Comparison of ENCODE assay signal across 14 cellular contexts in the genomic region with DNA sequence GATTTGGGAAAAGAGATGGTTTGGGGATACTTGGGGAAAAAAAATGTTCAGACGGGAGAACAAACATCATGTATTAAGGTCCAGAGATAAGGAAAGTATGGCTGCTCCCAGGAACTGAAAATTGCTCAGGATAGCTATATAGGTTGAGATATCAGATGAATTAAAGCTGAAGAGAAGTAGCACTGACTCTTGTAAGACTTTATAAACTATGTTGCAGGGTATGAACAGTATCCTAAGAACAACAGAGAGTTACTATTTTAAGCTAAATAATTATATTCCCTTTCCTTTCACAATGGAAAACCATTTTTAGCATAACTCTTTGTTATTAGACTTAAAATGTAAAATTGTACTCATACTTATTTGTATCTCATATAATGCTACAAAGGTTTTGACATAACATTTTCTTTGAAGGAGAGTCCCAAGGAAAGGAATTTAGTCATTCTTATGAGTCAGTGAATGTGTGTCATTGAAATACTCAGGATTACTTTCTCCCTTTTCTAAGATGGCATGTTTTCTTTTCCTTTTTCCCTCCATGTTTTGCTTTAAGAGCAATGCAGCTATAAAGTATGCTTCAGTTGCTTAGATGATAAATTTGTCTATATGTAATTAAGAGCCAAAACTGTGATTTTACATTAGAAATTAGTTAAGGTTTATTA.
DNase-seq lines count a peak whose midpoint lies in the region; ATAC-seq and TF ChIP-seq lines count a peak whose summit lies in the region.
"Had no signal": no experiment of that assay in that cellular context is flagged by ENCODE, and none has a peak within 500 bp of the region (broad histone marks: within the 10 kb centered on the region; RNA-seq: fewer than 3 reads in every experiment).

No MANE protein-coding gene starts in this region.

- H3K4me1 Mint-ChIP-seq in CD4-positive, alpha-beta T cell (ENCODE audit: low read depth), result peaks cover 17% of the 10 kb centered on the region

- H3K27ac Mint-ChIP-seq in CD4-positive, alpha-beta T cell, result no peak overlapping the region
- H3K27ac Mint-ChIP-seq: activated naive CD4-positive, alpha-beta T cell treated with anti-CD3 and anti-CD28 coated beads, Interleukin-2, amount 10 ng/mL, durations not matched to agents 7 days and 5 days; immature natural killer cell had no signal

- H3K27ac ChIP-seq in left lung, result no peak overlapping the region
- no peak overlapping the region for H3K27ac ChIP-seq in CD4-positive, alpha-beta T cell (ENCODE audit: low read depth, low read length)

- intact Hi-C loops in left lung (cut with DNase I), result no loop called here
- intact Hi-C loops in CD4-positive, alpha-beta T cell (cut with DNase I, micrococcal nuclease), result no loop called here

- H3K4me3 Mint-ChIP-seq in CD4-positive, alpha-beta T cell, result no peak overlapping the region
- H3K4me3 Mint-ChIP-seq: activated naive CD4-positive, alpha-beta T cell treated with anti-CD3 and anti-CD28 coated beads, Interleukin-2, amount 10 ng/mL, durations not matched to agents 7 days and 5 days; immature natural killer cell had no signal

- peaks cover 5% of the 10 kb centered on the region for H3K36me3 Mint-ChIP-seq in CD4-positive, alpha-beta T cell (ENCODE audit: low read depth)
- H3K36me3 Mint-ChIP-seq: activated naive CD4-positive, alpha-beta T cell treated with anti-CD3 and anti-CD28 coated beads, Interleukin-2, amount 10 ng/mL, durations not matched to agents 7 days and 5 days had no signal

- H3K27me3 Mint-ChIP-seq in CD4-positive, alpha-beta T cell, result no peaks in the 10 kb centered on the region
- H3K27me3 Mint-ChIP-seq: activated naive CD4-positive, alpha-beta T cell treated with anti-CD3 and anti-CD28 coated beads, Interleukin-2, amount 10 ng/mL, durations not matched to agents 7 days and 5 days had no signal

- DNase-seq in BJ (ENCODE audit: low read depth), result peak; percentile 25
- DNase-seq in M059J (ENCODE audit: low read depth), result peak; percentile 65
- DNase-seq in choroid plexus epithelial cell (ENCODE audit: low read depth), result peak; percentile 63
- no peak for DNase-seq in left lung
- no peak for DNase-seq in CD4-positive, alpha-beta T cell
- DNase-seq in DMS79 (lab: John Stamatoyannopoulos, UW), result no peak
- DNase-seq: activated naive CD4-positive, alpha-beta T cell treated with anti-CD3 and anti-CD28 coated beads, Interleukin-2, amount 10 ng/mL, durations not matched to agents 7 days and 5 days; DND-41; immature natural killer cell; KG1; NCI-H187 treated with DMSO at 0.1 percent for 48 hours; NCI-H748 treated with DMSO at 0.1 percent for 48 hours had no signal

- H3K27me3 ChIP-seq in BJ (ENCODE audit: control insufficient read depth, insufficient read depth, low read length) (no peaks in the 10 kb centered on the region), left lung (no peaks in the 10 kb centered on the region)
- H3K27me3 ChIP-seq in CD4-positive, alpha-beta T cell (ENCODE audit: control insufficient read depth, insufficient read depth, low read length), result no peaks in the 10 kb centered on the region

- POLR2A ChIA-PET in BJ (lab: Charles Lee), result interaction anchor here (0.6 kb wide), 1 partner anchor 9 kb away, joined by 9 read pairs; no protein-coding TSS in a partner anchor
- POLR2A ChIA-PET in CD4-positive, alpha-beta T cell (lab: Charles Lee), result no interaction called here

- H3K36me3 ChIP-seq in BJ (ENCODE audit: control insufficient read depth, insufficient read depth, low read length) (no peaks in the 10 kb centered on the region), left lung (no peaks in the 10 kb centered on the region)

- CTCF ChIA-PET in BJ (lab: Yijun Ruan, JAX), result no interaction called here
- CTCF ChIA-PET in CD4-positive, alpha-beta T cell (lab: Charles Lee), result interaction anchor here (0.7 kb wide), 1 partner anchor 26 kb away, joined by 3 read pairs; no protein-coding TSS in a partner anchor

- H3K9me3 Mint-ChIP-seq in CD4-positive, alpha-beta T cell, result peaks cover 6% of the 10 kb centered on the region
- H3K9me3 Mint-ChIP-seq: activated naive CD4-positive, alpha-beta T cell treated with anti-CD3 and anti-CD28 coated beads, Interleukin-2, amount 10 ng/mL, durations not matched to agents 7 days and 5 days; immature natural killer cell had no signal

- ATAC-seq in left lung, result peak; percentile 16
- ATAC-seq in activated CD4-positive, CD25-positive, alpha-beta regulatory T cell treated with anti-CD3 and anti-CD28 coated beads, Interleukin-2, amount 50 U/mL, for 24 hours, result no peak
- no peak for ATAC-seq in CD4-positive, alpha-beta T cell (ENCODE audit: poor library complexity)
- ATAC-seq in HG02973 (IDR thresholded peaks at IDR 0.05; ENCODE audit: unreplicated experiment), result no peak

- H3K4me1 ChIP-seq in left lung, result no peaks in the 10 kb centered on the region

- TF ChIP-seq CTCF in BJ (IDR thresholded peaks at IDR 0.05; ENCODE audit: insufficient read depth, low read depth, low read length) (no peak), choroid plexus epithelial cell (conservative IDR thresholded peaks at IDR 0.05; ENCODE audit: low read depth, low read length) (no peak), left lung (IDR thresholded peaks at IDR 0.05) (no peak)
- TF ChIP-seq CTCF in CD4-positive, alpha-beta T cell (IDR thresholded peaks at IDR 0.05), result no peak

- no peaks in the 10 kb centered on the region for H3K9me3 ChIP-seq in left lung
- no peaks in the 10 kb centered on the region for H3K9me3 ChIP-seq in CD4-positive, alpha-beta T cell (ENCODE audit: control insufficient read depth, low read length)

- H3K4me3 ChIP-seq in BJ (ENCODE audit: low read depth, low read length) (no peak overlapping the region), choroid plexus epithelial cell (ENCODE audit: low read depth, low read length) (no peak overlapping the region), left lung (no peak overlapping the region)

Comparison
In these comparisons a context has a peak if more than half of its experiments do, and no peak if none do; other contexts are left out.
1. DNase-seq: peak in BJ (single experiment), M059J (single experiment) and choroid plexus epithelial cell (single experiment); none in left lung (0 of 2), CD4-positive, alpha-beta T cell (0 of 10) and DMS79 (single experiment).